In genomic region chr1:6795661-6796060, GRCh38 we compare ENCODE assay signal across 15 cellular contexts. TPM values are rescaled to one million over a fixed set of nuclear protein-coding genes. Genes with fewer than 3 reads are reported as not detected.
DNase-seq lines count a peak whose midpoint lies in the region; TF ChIP-seq lines count a peak whose summit lies in the region.
"Had no signal": no experiment of that assay in that cellular context is flagged by ENCODE, and none has a peak within 500 bp of the region (broad histone marks: within the 10 kb centered on the region; RNA-seq: fewer than 3 reads in every experiment).

No MANE protein-coding gene starts in this region.

- no peaks in the 10 kb centered on the region for H3K27me3 Mint-ChIP-seq in mesothelial cell of epicardium (ENCODE audit: low read depth)
- H3K27me3 Mint-ChIP-seq: CD4-positive, alpha-beta T cell had no signal

- H3K27me3 ChIP-seq in vagina = no peaks in the 10 kb centered on the region
- H3K27me3 ChIP-seq: gastroesophageal sphincter had no signal

- H3K4me3 Mint-ChIP-seq in mesothelial cell of epicardium = no peak overlapping the region
- H3K4me3 Mint-ChIP-seq: CD4-positive, alpha-beta T cell had no signal

- peak overlapping the region; percentile 88 for H3K27ac Mint-ChIP-seq in mesothelial cell of epicardium
- H3K27ac Mint-ChIP-seq: CD4-positive, alpha-beta T cell had no signal

- no peaks in the 10 kb centered on the region for H3K36me3 ChIP-seq in vagina

- H3K9me3 Mint-ChIP-seq in mesothelial cell of epicardium = no peaks in the 10 kb centered on the region
- H3K9me3 Mint-ChIP-seq: CD4-positive, alpha-beta T cell had no signal

- H3K4me1 Mint-ChIP-seq in mesothelial cell of epicardium = peaks cover 34% of the 10 kb centered on the region

- no peaks in the 10 kb centered on the region for H3K9me3 ChIP-seq in vagina
- H3K9me3 ChIP-seq: gastroesophageal sphincter had no signal

- H3K4me3 ChIP-seq in AG10803 (ENCODE audit: low read length) (no peak overlapping the region), vagina (no peak overlapping the region)
- H3K4me3 ChIP-seq: gastroesophageal sphincter had no signal

- H3K27ac ChIP-seq in vagina = no peak overlapping the region

- no peaks in the 10 kb centered on the region for H3K36me3 Mint-ChIP-seq in mesothelial cell of epicardium

- no peak for TF ChIP-seq CTCF in AG10803 (conservative IDR thresholded peaks at IDR 0.05; ENCODE audit: low read length)
- no peak for TF ChIP-seq CTCF in mesothelial cell of epicardium (IDR thresholded peaks at IDR 0.05; ENCODE audit: unreplicated experiment)
- TF ChIP-seq CTCF in vagina (IDR thresholded peaks at IDR 0.05) = no peak

- peak; percentile 47 for DNase-seq in AG10803 (ENCODE audit: low read depth)
- DNase-seq in M059J (ENCODE audit: low read depth) = peak; percentile 93
- peak; percentile 81 for DNase-seq in dermis blood vessel endothelial cell
- DNase-seq in mesothelial cell of epicardium (ENCODE audit: low spot score in 2 of 2, unreplicated experiment in 2 of 2) = no peak
- DNase-seq in NCI-H1105 (lab: John Stamatoyannopoulos, UW) = no peak
- DNase-seq in UCSD-AML1 (lab: John Stamatoyannopoulos, UW; ENCODE audit: unreplicated experiment) = no peak
- DNase-seq in activated naive CD4-positive, alpha-beta T cell (lab: John Stamatoyannopoulos, UW) = no peak
- no peak for DNase-seq in vagina (ENCODE audit: extremely low spot score in 2 of 2)
- DNase-seq: CD4-positive, alpha-beta T cell; NCI-H2227 treated with DMSO at 0.1 percent for 48 hours; PC-3; stimulated activated CD4-positive, alpha-beta T cell treated with anti-CD3 and anti-CD28 coated beads, Interleukin-4, amount 100 ng/mL, for 24 hours; stimulated activated naive CD8-positive, alpha-beta T cell treated with anti-CD3 and anti-CD28 coated beads, Interleukin-15, Interleukin-2, amounts not matched to agents 100 U/mL and 50 U/mL, for 24 hours; T-helper 9 cell had no signal

- peaks cover 22% of the 10 kb centered on the region for H3K4me1 ChIP-seq in vagina

- no peak for TF ChIP-seq POLR2A in vagina (IDR thresholded peaks at IDR 0.05)

- intact Hi-C loops in vagina (cut with DNase I) = no loop called here

RNA-seq across cellular contexts. Expression of gene CAMTA1, which starts 10.4 kb away (rescaled TPM):
- total RNA-seq in M059J (2014; rRNA removed; shearing (Covaris generic)) = 219 and 225 TPM in 2 replicates
- total RNA-seq in dermis blood vessel endothelial cell (52.7 and 58.4 TPM in 2 replicates), mesothelial cell of epicardium (70.4 to 78.3 TPM (median 71.4 TPM) in 3 replicates), vagina (62.9 TPM)

Comparison
In these comparisons a context has a peak if more than half of its experiments do, and no peak if none do; other contexts are left out.
1. DNase-seq: peak in AG10803 (single experiment), M059J (single experiment) and dermis blood vessel endothelial cell (single experiment); none in mesothelial cell of epicardium (0 of 2), NCI-H1105 (single experiment), UCSD-AML1 (single experiment), activated naive CD4-positive, alpha-beta T cell (0 of 4) and vagina (0 of 2).